ENCODE assay signal across 2 cellular contexts in genomic region chr17:58084317-58084981, GRCh38.
TF ChIP-seq lines count a peak whose summit lies in the region.

No MANE protein-coding gene starts in this region.

TF ChIP-seq in SK-N-SH, 30 proteins besides CTCF, POLR2A, EP300 and RAD21 (continued from another document):
- TF ChIP-seq NFIC (IDR thresholded peaks at IDR 0.05; ENCODE audit: borderline replicate concordance) = no peak
- TF ChIP-seq MXI1 (IDR thresholded peaks at IDR 0.05; ENCODE audit: low read depth, low read length) = no peak
- peak; percentile 91 for TF ChIP-seq REST (IDR thresholded peaks at IDR 0.05; ENCODE audit: low read depth, low read length)

TF ChIP-seq in GM12878, 131 proteins besides CTCF, POLR2A, EP300 and RAD21 (continued from another document):
- TF ChIP-seq NFXL1 (IDR thresholded peaks at IDR 0.05; ENCODE audit: borderline replicate concordance) (no peak), SMC3 (IDR thresholded peaks at IDR 0.05; ENCODE audit: borderline replicate concordance, low read length) (peak; percentile 21; the same call in 1 of the 2 replicates), IRF3 (IDR thresholded peaks at IDR 0.05) (no peak), EGR1 (IDR thresholded peaks at IDR 0.05; ENCODE audit: borderline replicate concordance in 1 of 2, low read depth in 2 of 2, low read length in 2 of 2) (no peak), MTA3 (IDR thresholded peaks at IDR 0.05; ENCODE audit: borderline replicate concordance, low read length) (no peak), JUND (IDR thresholded peaks at IDR 0.05; ENCODE audit: low read depth, low read length) (no peak), HSF1 (IDR thresholded peaks at IDR 0.05; ENCODE audit: low read depth, low read length) (no peak), NRF1 (conservative IDR thresholded peaks at IDR 0.05; ENCODE audit: low read depth, low read length) (no peak), JUNB (IDR thresholded peaks at IDR 0.05) (no peak), RFX5 (IDR thresholded peaks at IDR 0.05; ENCODE audit: low read depth, low read length) (no peak), CBFB (IDR thresholded peaks at IDR 0.05; ENCODE audit: low read depth) (no peak), CHD2 (IDR thresholded peaks at IDR 0.05; ENCODE audit: borderline replicate concordance, low read depth, low read length) (peak; percentile 48; the same call in 1 of the 2 replicates), HDAC2 (IDR thresholded peaks at IDR 0.05) (no peak), SREBF2 (IDR thresholded peaks at IDR 0.05; ENCODE audit: low read length) (no peak), MAX (IDR thresholded peaks at IDR 0.05; ENCODE audit: low read depth, low read length) (no peak), SIN3A (IDR thresholded peaks at IDR 0.05; ENCODE audit: low read depth, low read length) (peak; percentile 51; the same call in 1 of the 2 replicates), NKRF (conservative IDR thresholded peaks at IDR 0.05) (peak; percentile 42; the same call in 1 of the 2 replicates), BCL3 (IDR thresholded peaks at IDR 0.05; ENCODE audit: borderline replicate concordance, insufficient read depth, low read depth, low read length, poor library complexity, severe bottlenecking) (no peak), ESRRA (IDR thresholded peaks at IDR 0.05; ENCODE audit: low read length) (no peak), MLLT1 (IDR thresholded peaks at IDR 0.05) (0 out of 2 replicates have a peak, but pooled peaks have one; percentile 23), NBN (IDR thresholded peaks at IDR 0.05) (0 out of 2 replicates have a peak, but pooled peaks have one; percentile 35), CHD1 (IDR thresholded peaks at IDR 0.05; ENCODE audit: low read depth, low read length) (no peak), YY1 (IDR thresholded peaks at IDR 0.05; ENCODE audit: low read depth, low read length) (peak; percentile 66), TCF12 (IDR thresholded peaks at IDR 0.05; ENCODE audit: low read depth, low read length) (0 out of 2 replicates have a peak, but pooled peaks have one; percentile 27), RUNX3 (IDR thresholded peaks at IDR 0.05; ENCODE audit: low read length) (peak; percentile 48; the same call in 1 of the 2 replicates), FOXK2 (IDR thresholded peaks at IDR 0.05) (peak; percentile 51; the same call in 1 of the 2 replicates), POU2F2 (IDR thresholded peaks at IDR 0.05; ENCODE audit: borderline replicate concordance, low read depth, low read length) (0 out of 3 replicates have a peak, but pooled peaks have one; percentile 18)
